25 cellular contexts compared by ENCODE assay signal in genomic region chr22:23031795-23032194, GRCh38. TPM values are rescaled to one million over a fixed set of nuclear protein-coding genes. Genes with fewer than 3 reads are reported as not detected.
A peak's percentile ranks its signal among the peaks of the same experiment; 100 is the strongest.
DNase-seq lines count a peak whose midpoint lies in the region; ATAC-seq, FAIRE-seq and TF ChIP-seq lines count a peak whose summit lies in the region.
"Had no signal": no experiment of that assay in that cellular context is flagged by ENCODE, and none has a peak within 500 bp of the region (broad histone marks: within the 10 kb centered on the region; RNA-seq: fewer than 3 reads in every experiment).

No MANE protein-coding gene starts in this region.

- ATAC-seq in GM12878: no peak
- no peak for ATAC-seq in activated CD4-positive, CD25-positive, alpha-beta regulatory T cell treated with anti-CD3 and anti-CD28 coated beads, Interleukin-2, amount 50 U/mL, for 24 hours
- ATAC-seq in stimulated activated naive B cell treated with anti-CD40 and anti-IgM and Interleukin-4, amounts not matched to agents 10 μg/mL and 1 μg/mL and 100 μg/mL, for 72 hours (replicated peaks): no peak
- ATAC-seq: CD8-positive, alpha-beta T cell had no signal

- no peak for TF ChIP-seq POLR2A in GM12878 (IDR thresholded peaks at IDR 0.05; ENCODE audit: low read depth, low read length)

- 4% methylated on average over 1 of the region's 1 CpG for WGBS in GM12878 (ENCODE audit: insufficient coverage, insufficient replicate concordance, low lambda C conversion rate, missing lambda C conversion rate)
- WGBS in endodermal cell (ENCODE audit: insufficient coverage in 1 of 2, insufficient read length in 1 of 2), 2 experiments: 86 to 90% methylated on average over 1 of the region's 1 CpG

- H3K4me1 ChIP-seq in HUES48 (ENCODE audit: control insufficient read depth, insufficient read depth, low read length) (peaks cover 28% of the 10 kb centered on the region), Karpas-422 (ENCODE audit: low read length) (peaks cover 77% of the 10 kb centered on the region), GM12878 (ENCODE audit: control insufficient read depth, insufficient read depth, low read length) (peaks cover 12% of the 10 kb centered on the region), endodermal cell (ENCODE audit: control insufficient read depth, insufficient read depth, low read length) (peaks cover 18% of the 10 kb centered on the region)
- H3K4me1 ChIP-seq: Caco-2 had no signal

- CTCF ChIA-PET in GM12878 (lab: Yijun Ruan, JAX): interaction anchor here (1.2 kb wide), 1 partner anchor 15 kb away, joined by 3 read pairs; no protein-coding TSS in a partner anchor

- SMC1A ChIA-PET in GM12878 (lab: Charles Lee; ENCODE audit: uncharacterized antibody, unreplicated experiment): no interaction called here

- H3K27ac Mint-ChIP-seq in endodermal cell: peak overlapping the region; percentile 44
- no peak overlapping the region for H3K27ac Mint-ChIP-seq in stimulated activated naive B cell treated with anti-CD40 and anti-IgM and Interleukin-4, amounts not matched to agents 10 μg/mL and 1 μg/mL and 100 μg/mL, for 72 hours
- H3K27ac Mint-ChIP-seq: CD4-positive, alpha-beta T cell; CD8-positive, alpha-beta T cell had no signal

- H2AFZ ChIP-seq in Karpas-422 (ENCODE audit: low read length) (no peak overlapping the region), GM12878 (ENCODE audit: control insufficient read depth, low read depth, low read length) (no peak overlapping the region)

- no peak for TF ChIP-seq RAD21 in GM12878 (IDR thresholded peaks at IDR 0.05; ENCODE audit: insufficient read depth, low read depth, low read length)

- H3K79me2 ChIP-seq in Karpas-422 (ENCODE audit: low read length) (peaks cover 51% of the 10 kb centered on the region), GM12878 (ENCODE audit: control insufficient read depth, insufficient read depth, low read length) (no peaks in the 10 kb centered on the region)

- peak overlapping the region; percentile 40 for H3K27ac ChIP-seq in HUES48 (ENCODE audit: low read depth, low read length)
- peak overlapping the region; percentile 99 for H3K27ac ChIP-seq in Karpas-422 (ENCODE audit: low read length)
- no peak overlapping the region for H3K27ac ChIP-seq in GM12878 (ENCODE audit: control insufficient read depth, insufficient read depth)
- no peak overlapping the region for H3K27ac ChIP-seq in endodermal cell (ENCODE audit: low read depth, low read length)
- H3K27ac ChIP-seq in brain microvascular endothelial cell: no peak overlapping the region
- H3K27ac ChIP-seq: BLaER1 treated with 17β-estradiol and CSF1 and Interleukin-3, amounts not matched to agents 10 nM and 100 nM; C4-2B had no signal

- DNase-seq in Karpas-422: no peak
- DNase-seq in GM12878 (ENCODE audit: low read depth, low spot score): no peak
- no peak for DNase-seq in endodermal cell
- no peak for DNase-seq in AG20443 (ENCODE audit: low spot score)
- DNase-seq in stimulated activated naive B cell treated with anti-CD40 and anti-IgM and Interleukin-4, amounts not matched to agents 10 μg/mL and 1 μg/mL and 100 μg/mL, for 72 hours: no peak
- DNase-seq in brain microvascular endothelial cell: no peak
- DNase-seq: 8988T; ACHN; AML-193; Caco-2; Calu3; CD4-positive, alpha-beta T cell; CD8-positive, alpha-beta T cell; DMS79 treated with DMSO at 0.1 percent for 48 hours; GF-D8 had no signal

- H3K36me3 ChIP-seq in HUES48 (ENCODE audit: control insufficient read depth, insufficient read depth, low read length): no peaks in the 10 kb centered on the region
- peaks cover 8% of the 10 kb centered on the region; the same call in 1 of the 2 replicates for H3K36me3 ChIP-seq in Karpas-422 (ENCODE audit: insufficient read depth, low read length)
- no peaks in the 10 kb centered on the region for H3K36me3 ChIP-seq in GM12878 (ENCODE audit: control insufficient read depth in 2 of 2, insufficient read depth in 2 of 2, low read length in 1 of 2)
- no peaks in the 10 kb centered on the region for H3K36me3 ChIP-seq in endodermal cell (ENCODE audit: control insufficient read depth, insufficient read depth, low read length)
- H3K36me3 ChIP-seq in brain microvascular endothelial cell (replicated peaks): no peaks in the 10 kb centered on the region
- H3K36me3 ChIP-seq: BLaER1 treated with 17β-estradiol and CSF1 and Interleukin-3, amounts not matched to agents 10 nM and 100 nM had no signal

- H3K4me3 Mint-ChIP-seq in endodermal cell: no peak overlapping the region
- H3K4me3 Mint-ChIP-seq in stimulated activated naive B cell treated with anti-CD40 and anti-IgM and Interleukin-4, amounts not matched to agents 10 μg/mL and 1 μg/mL and 100 μg/mL, for 72 hours: no peak overlapping the region
- H3K4me3 Mint-ChIP-seq: B cell; CD4-positive, alpha-beta T cell; CD8-positive, alpha-beta T cell had no signal

- H3K36me3 Mint-ChIP-seq in endodermal cell (ENCODE audit: low read depth): no peaks in the 10 kb centered on the region
- peaks cover 0 to 4% of the 10 kb centered on the region in 2 donors for H3K36me3 Mint-ChIP-seq in stimulated activated naive B cell treated with anti-CD40 and anti-IgM and Interleukin-4, amounts not matched to agents 10 μg/mL and 1 μg/mL and 100 μg/mL, for 72 hours
- H3K36me3 Mint-ChIP-seq: CD8-positive, alpha-beta T cell had no signal

- POLR2A ChIA-PET in GM12878 (lab: Charles Lee): no interaction called here

- H3K4me3 ChIP-seq in HUES48 (ENCODE audit: low read depth, low read length) (no peak overlapping the region), Karpas-422 (ENCODE audit: low read length) (peak overlapping the region; percentile 66), GM12878 (no peak overlapping the region), endodermal cell (ENCODE audit: low read length) (peak overlapping the region; percentile 10), brain microvascular endothelial cell (ENCODE audit: low read depth, low read length) (no peak overlapping the region)
- H3K4me3 ChIP-seq: BLaER1 treated with 17β-estradiol and CSF1 and Interleukin-3, amounts not matched to agents 10 nM and 100 nM had no signal

- H4K20me1 ChIP-seq in Karpas-422 (ENCODE audit: insufficient read depth, low read depth, low read length) (no peaks in the 10 kb centered on the region), GM12878 (ENCODE audit: control insufficient read depth, insufficient read depth) (no peaks in the 10 kb centered on the region)
- H4K20me1 ChIP-seq: BLaER1 treated with 17β-estradiol and CSF1 and Interleukin-3, amounts not matched to agents 10 nM and 100 nM had no signal

- peaks cover 8% of the 10 kb centered on the region; the same call in 1 of the 2 replicates for H3K9me3 ChIP-seq in HUES48 (ENCODE audit: control insufficient read depth, insufficient read depth, low read length)
- H3K9me3 ChIP-seq in Karpas-422 (ENCODE audit: low read length): no peaks in the 10 kb centered on the region
- H3K9me3 ChIP-seq in GM12878 (replicated peaks; ENCODE audit: control insufficient read depth, insufficient read depth, low read length): no peaks in the 10 kb centered on the region
- peaks cover 6% of the 10 kb centered on the region for H3K9me3 ChIP-seq in endodermal cell (ENCODE audit: control insufficient read depth, low read length)
- H3K9me3 ChIP-seq: Caco-2 had no signal

- TF ChIP-seq CTCF in GM12878 (IDR thresholded peaks at IDR 0.05 in 2 of 3, conservative IDR thresholded peaks at IDR 0.05 in 1 of 3; ENCODE audit: control insufficient read depth in 2 of 3, extremely low read depth in 1 of 3, insufficient read depth in 1 of 3, low read depth in 3 of 3, low read length in 3 of 3) (no peak), endodermal cell (conservative IDR thresholded peaks at IDR 0.05) (no peak), brain microvascular endothelial cell (IDR thresholded peaks at IDR 0.05; ENCODE audit: low read depth, low read length, missing control alignments) (no peak)

- H3K27me3 ChIP-seq in HUES48 (ENCODE audit: control insufficient read depth, insufficient read depth, low read length): no peaks in the 10 kb centered on the region
- H3K27me3 ChIP-seq in Karpas-422 (ENCODE audit: low read length): no peaks in the 10 kb centered on the region
- H3K27me3 ChIP-seq in GM12878 (replicated peaks in 1 of 2; ENCODE audit: control insufficient read depth in 2 of 2, insufficient read depth in 2 of 2, low read length in 1 of 2): no peaks in the 10 kb centered on the region
- no peaks in the 10 kb centered on the region for H3K27me3 ChIP-seq in endodermal cell (ENCODE audit: control insufficient read depth, insufficient read depth, low read length, poor library complexity, severe bottlenecking)
- H3K27me3 ChIP-seq in brain microvascular endothelial cell (replicated peaks): peaks cover 30% of the 10 kb centered on the region
- H3K27me3 ChIP-seq: BLaER1 treated with 17β-estradiol and CSF1 and Interleukin-3, amounts not matched to agents 10 nM and 100 nM had no signal

- RAD21 ChIA-PET in GM12878 (lab: Charles Lee; ENCODE audit: unreplicated experiment): interaction anchor here (1.7 kb wide), 1 partner anchor 19 kb away, joined by 4 read pairs; no protein-coding TSS in a partner anchor

- H3K4me1 Mint-ChIP-seq in endodermal cell: peaks cover 35% of the 10 kb centered on the region
- peaks cover 27 to 40% of the 10 kb centered on the region in 2 donors for H3K4me1 Mint-ChIP-seq in stimulated activated naive B cell treated with anti-CD40 and anti-IgM and Interleukin-4, amounts not matched to agents 10 μg/mL and 1 μg/mL and 100 μg/mL, for 72 hours

- FAIRE-seq in GM12878 (lab: Jason Lieb, UNC): peak; percentile 7
- FAIRE-seq: A204.1, D721Med, G401.6, GM12892, GM18507 had no signal

- no peak for TF ChIP-seq EP300 in GM12878 (IDR thresholded peaks at IDR 0.05; ENCODE audit: borderline replicate concordance in 1 of 2, control insufficient read depth in 1 of 2, low read depth in 2 of 2, low read length in 2 of 2)

- H3K27me3 Mint-ChIP-seq in endodermal cell (ENCODE audit: insufficient read depth): no peaks in the 10 kb centered on the region
- no peaks in the 10 kb centered on the region for H3K27me3 Mint-ChIP-seq in stimulated activated naive B cell treated with anti-CD40 and anti-IgM and Interleukin-4, amounts not matched to agents 10 μg/mL and 1 μg/mL and 100 μg/mL, for 72 hours
- H3K27me3 Mint-ChIP-seq: B cell; CD4-positive, alpha-beta T cell had no signal

- no TSS peak for BruUV-seq in GM12878 (replicated peaks; lab: Mats Ljungman, UMichigan)

- H3K9me2 ChIP-seq in Karpas-422 (replicated peaks; ENCODE audit: insufficient read depth, low read length): no peaks in the 10 kb centered on the region

- no peak overlapping the region for H3K9ac ChIP-seq in HUES48 (ENCODE audit: low read depth, low read length)
- H3K9ac ChIP-seq in Karpas-422 (ENCODE audit: low read length): peak overlapping the region; percentile 81
- no peak overlapping the region for H3K9ac ChIP-seq in GM12878 (ENCODE audit: control insufficient read depth, insufficient read depth, low read length)
- H3K9ac ChIP-seq in endodermal cell (ENCODE audit: extremely low read depth, low read length, poor library complexity, severe bottlenecking): peak overlapping the region; percentile 53
- H3K9ac ChIP-seq: BLaER1 treated with 17β-estradiol and CSF1 and Interleukin-3, amounts not matched to agents 10 nM and 100 nM had no signal

- in situ Hi-C loops in GM12878 (cut with MboI): no loop called here
- in situ Hi-C loops in brain microvascular endothelial cell (cut with HindIII; ENCODE audit: low pct_ligation_motif_present, low sequenced_read_pairs): no loop called here

- H3K4me2 ChIP-seq in Karpas-422 (ENCODE audit: low read depth, low read length, poor library complexity, severe bottlenecking) (peak overlapping the region; percentile 83), GM12878 (ENCODE audit: control insufficient read depth, insufficient read depth) (no peak overlapping the region)

- intact Hi-C loops in GM12878 (cut with micrococcal nuclease; ENCODE audit: unreplicated experiment): no loop called here

- peaks cover 13% of the 10 kb centered on the region for H3K9me3 Mint-ChIP-seq in endodermal cell
- peaks cover 0 to 8% of the 10 kb centered on the region in 2 donors for H3K9me3 Mint-ChIP-seq in stimulated activated naive B cell treated with anti-CD40 and anti-IgM and Interleukin-4, amounts not matched to agents 10 μg/mL and 1 μg/mL and 100 μg/mL, for 72 hours
- H3K9me3 Mint-ChIP-seq: CD4-positive, alpha-beta T cell had no signal

RNA-seq across cellular contexts. Expression of gene GNAZ, which starts 38.5 kb away (rescaled TPM):
- 33.0 and 33.8 TPM in 2 replicates for total RNA-seq in Karpas-422 (2014; rRNA removed; shearing (Covaris generic); ENCODE audit: low replicate concordance)
- 0.93 and 1.6 TPM in 2 replicates for total RNA-seq in GM12878 (2013; cell fraction: nucleolus; rRNA removed)
- total RNA-seq in GM12878 (2014; rRNA removed) (0.60 and 0.73 TPM in 2 replicates), GM12878 (2014; rRNA removed; fragmentation: Illumina TruSeq; extraction: Trizol) (0.36 and 0.46 TPM in 2 replicates), GM12878 (2021) (0.51 and 0.96 TPM in 2 replicates), endodermal cell (10 to 100 TPM; 16.7 to 17.9 TPM)
- not detected for polyA plus RNA-seq in GM12878 (2011; ENCODE audit: low read depth)
- polyA plus RNA-seq in GM12878 (2011; rRNA removed) (0.68 and 1.0 TPM in 2 replicates), GM12878 (2014; fragmentation: Illumina TruSeq; extraction: Trizol) (0.14 and 0.44 TPM in 2 replicates), GM12878 (2014; fragmentation: Nextera tagmentation; extraction: Ambion mirVana) (under 1 TPM in 1 of 2 experiments, not detected in 1; 0.09 TPM), GM12878 (2014; rRNA removed) (0.54 and 1.5 TPM in 2 replicates), GM12878 (2016; fragmentation: Nextera tagmentation; extraction: Ambion mirVana) (under 1 TPM; 0.16 to 0.28 TPM)
- 1.5 and 1.9 TPM in 2 replicates for polyA plus RNA-seq in GM12878 (2011; cell fraction: cytosol; rRNA removed)
- polyA plus RNA-seq in GM12878 (2011; cell fraction: nucleus; rRNA removed): 2.0 and 4.6 TPM in 2 replicates
- polyA plus RNA-seq in GM12878 (2012): 0.11 and 0.17 TPM in 2 replicates
- 1.2 and 1.7 TPM in 2 replicates for polyA minus RNA-seq in GM12878 (2011; rRNA and poly(A)+ RNA removed)
- 1.1 and 3.6 TPM in 2 replicates for polyA minus RNA-seq in GM12878 (2011; cell fraction: cytosol; rRNA and poly(A)+ RNA removed)
- polyA minus RNA-seq in GM12878 (2011; cell fraction: nucleus; rRNA and poly(A)+ RNA removed): 0.36 and 1.4 TPM in 2 replicates
- 26.0 TPM for polyA plus RNA-seq in endodermal cell (2013, experiment 1 of 2)
- 28.0 TPM for polyA plus RNA-seq in endodermal cell (2013, experiment 2 of 2)
- total RNA-seq: CD8-positive, alpha-beta T cell had no signal

Comparison
In these comparisons a context has a peak if more than half of its experiments do, and no peak if none do; other contexts are left out.
1. H3K27ac ChIP-seq: peak in HUES48 (single experiment) and Karpas-422 (single experiment); none in GM12878 (single experiment), endodermal cell (single experiment) and brain microvascular endothelial cell (single experiment).
2. H3K4me3 ChIP-seq: peak in Karpas-422 (single experiment) and endodermal cell (single experiment); none in HUES48 (single experiment), GM12878 (single experiment) and brain microvascular endothelial cell (single experiment).
3. H3K9ac ChIP-seq: peak in Karpas-422 (single experiment) and endodermal cell (single experiment); none in HUES48 (single experiment) and GM12878 (single experiment).
4. RNA of gene GNAZ, which starts 38.5 kb away (total RNA-seq): 33.0 to 33.8 TPM in Karpas-422 and 16.7 to 17.9 TPM in endodermal cell; 0.36 to 1.6 TPM in GM12878; every median in the first group is over 4 times any median in the second.